9 cellular contexts compared by ENCODE assay signal in genomic region chr2:53740170-53740569, GRCh38. TPM values are rescaled to one million over a fixed set of nuclear protein-coding genes. Genes with fewer than 3 reads are reported as not detected.
DNase-seq lines count a peak whose midpoint lies in the region; ATAC-seq lines count a peak whose summit lies in the region.
"Had no signal": no experiment of that assay in that cellular context is flagged by ENCODE, and none has a peak within 500 bp of the region (broad histone marks: within the 10 kb centered on the region; RNA-seq: fewer than 3 reads in every experiment).

No MANE protein-coding gene starts in this region.

- peak; percentile 10 for DNase-seq in AG08396 (ENCODE audit: low spot score)
- peak; percentile 35 for DNase-seq in HCEC 1CT
- DNase-seq in SK-N-DZ (ENCODE audit: low spot score), result peak; percentile 4
- DNase-seq in glomerular visceral epithelial cell (ENCODE audit: extremely low spot score), result peak; percentile 4
- no peak for DNase-seq in GM19240 (ENCODE audit: insufficient read length, low spot score)
- DNase-seq in effector CD4-positive, alpha-beta T cell, result no peak
- no peak for DNase-seq in activated CD4-positive, alpha-beta T cell treated with anti-CD3 and anti-CD28 coated beads for 4 hours

- no peak for ATAC-seq in HG02852 (IDR thresholded peaks at IDR 0.05; ENCODE audit: unreplicated experiment)
- ATAC-seq: natural killer cell treated with Interleukin-12 subunit alpha and Interleukin-12 subunit beta and Interleukin-15 and Interleukin-18, amount 100 ng/mL, for 72 hours had no signal

RNA-seq across cellular contexts. Expression of gene CHAC2, which starts 27.4 kb away (rescaled TPM):
- 14.8 and 19.1 TPM in 2 replicates for polyA plus RNA-seq in SK-N-DZ (2014; cell fraction: cytosol; rRNA removed)
- 8.0 and 15.4 TPM in 2 replicates for polyA plus RNA-seq in SK-N-DZ (2014; cell fraction: nucleus; rRNA removed)

RNA-seq across cellular contexts. Expression of gene ASB3, which starts 46.6 kb away (rescaled TPM):
- polyA plus RNA-seq in SK-N-DZ (2014; cell fraction: cytosol; rRNA removed), result 32.3 and 32.4 TPM in 2 replicates
- 17.5 and 27.1 TPM in 2 replicates for polyA plus RNA-seq in SK-N-DZ (2014; cell fraction: nucleus; rRNA removed)

RNA-seq across cellular contexts. Expression of gene ERLEC1, which starts 46.7 kb away (rescaled TPM):
- polyA plus RNA-seq in SK-N-DZ (2014; cell fraction: cytosol; rRNA removed), result 36.4 and 37.7 TPM in 2 replicates
- 24.3 and 33.0 TPM in 2 replicates for polyA plus RNA-seq in SK-N-DZ (2014; cell fraction: nucleus; rRNA removed)

Comparison
In these comparisons a context has a peak if more than half of its experiments do, and no peak if none do; other contexts are left out.
1. DNase-seq: peak in AG08396 (single experiment), HCEC 1CT (single experiment), SK-N-DZ (single experiment) and glomerular visceral epithelial cell (single experiment); none in GM19240 (single experiment), effector CD4-positive, alpha-beta T cell (single experiment) and activated CD4-positive, alpha-beta T cell treated with anti-CD3 and anti-CD28 coated beads for 4 hours (0 of 2).